Comparison of ENCODE assay signal across 1 cellular context in genomic region chr13:48094781-48095502, GRCh38.
TF ChIP-seq lines count a peak whose summit lies in the region.

Gene MED4 (minus strand): TSS chr13:48095104. CDS start chr13:48095078, 26 bp downstream.

TF ChIP-seq in HepG2, 621 proteins besides CTCF, POLR2A, EP300 and RAD21 (continued from another document and continues in another):
- TF ChIP-seq, protein P1, sequence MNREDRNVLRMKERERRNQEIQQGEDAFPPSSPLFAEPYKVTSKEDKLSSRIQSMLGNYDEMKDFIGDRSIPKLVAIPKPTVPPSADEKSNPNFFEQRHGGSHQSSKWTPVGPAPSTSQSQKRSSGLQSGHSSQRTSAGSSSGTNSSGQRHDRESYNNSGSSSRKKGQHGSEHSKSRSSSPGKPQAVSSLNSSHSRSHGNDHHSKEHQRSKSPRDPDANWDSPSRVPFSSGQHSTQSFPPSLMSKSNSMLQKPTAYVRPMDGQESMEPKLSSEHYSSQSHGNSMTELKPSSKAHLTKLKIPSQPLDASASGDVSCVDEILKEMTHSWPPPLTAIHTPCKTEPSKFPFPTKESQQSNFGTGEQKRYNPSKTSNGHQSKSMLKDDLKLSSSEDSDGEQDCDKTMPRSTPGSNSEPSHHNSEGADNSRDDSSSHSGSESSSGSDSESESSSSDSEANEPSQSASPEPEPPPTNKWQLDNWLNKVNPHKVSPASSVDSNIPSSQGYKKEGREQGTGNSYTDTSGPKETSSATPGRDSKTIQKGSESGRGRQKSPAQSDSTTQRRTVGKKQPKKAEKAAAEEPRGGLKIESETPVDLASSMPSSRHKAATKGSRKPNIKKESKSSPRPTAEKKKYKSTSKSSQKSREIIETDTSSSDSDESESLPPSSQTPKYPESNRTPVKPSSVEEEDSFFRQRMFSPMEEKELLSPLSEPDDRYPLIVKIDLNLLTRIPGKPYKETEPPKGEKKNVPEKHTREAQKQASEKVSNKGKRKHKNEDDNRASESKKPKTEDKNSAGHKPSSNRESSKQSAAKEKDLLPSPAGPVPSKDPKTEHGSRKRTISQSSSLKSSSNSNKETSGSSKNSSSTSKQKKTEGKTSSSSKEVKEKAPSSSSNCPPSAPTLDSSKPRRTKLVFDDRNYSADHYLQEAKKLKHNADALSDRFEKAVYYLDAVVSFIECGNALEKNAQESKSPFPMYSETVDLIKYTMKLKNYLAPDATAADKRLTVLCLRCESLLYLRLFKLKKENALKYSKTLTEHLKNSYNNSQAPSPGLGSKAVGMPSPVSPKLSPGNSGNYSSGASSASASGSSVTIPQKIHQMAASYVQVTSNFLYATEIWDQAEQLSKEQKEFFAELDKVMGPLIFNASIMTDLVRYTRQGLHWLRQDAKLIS (CRISPR knock-in tag; IDR thresholded peaks at IDR 0.05) = no peak
- peak; percentile 36; the same call in 1 of the 2 replicates for TF ChIP-seq ZSCAN21 (CRISPR knock-in tag; IDR thresholded peaks at IDR 0.05; ENCODE audit: borderline replicate concordance)
- peak; percentile 79; the same call in 1 of the 2 replicates for TF ChIP-seq ZBTB7B (CRISPR knock-in tag; IDR thresholded peaks at IDR 0.05)
- TF ChIP-seq, protein P2, sequence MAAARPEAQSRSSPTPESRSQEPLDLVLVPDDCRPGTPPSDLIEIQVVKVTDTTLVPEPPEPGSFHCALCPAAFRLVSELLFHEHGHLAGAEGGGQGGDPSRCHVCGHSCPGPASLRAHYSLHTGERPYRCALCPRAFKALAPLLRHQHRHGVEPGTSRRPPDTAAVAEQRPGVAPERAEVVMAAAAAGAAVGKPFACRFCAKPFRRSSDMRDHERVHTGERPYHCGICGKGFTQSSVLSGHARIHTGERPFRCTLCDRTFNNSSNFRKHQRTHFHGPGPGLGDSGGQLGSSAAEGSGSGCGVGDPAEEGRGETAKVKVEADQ (CRISPR knock-in tag; IDR thresholded peaks at IDR 0.05; ENCODE audit: borderline replicate concordance) = peak; percentile 97
- TF ChIP-seq RELA (CRISPR knock-in tag; IDR thresholded peaks at IDR 0.05) = peak; percentile 81; the same call in 1 of the 2 replicates
- TF ChIP-seq BATF2 (CRISPR knock-in tag; IDR thresholded peaks at IDR 0.05) = 0 out of 2 replicates have a peak, but pooled peaks have one; percentile 32
- TF ChIP-seq PLSCR1 (CRISPR knock-in tag; IDR thresholded peaks at IDR 0.05; ENCODE audit: borderline replicate concordance) = no peak
- TF ChIP-seq ZNF749 (CRISPR knock-in tag; IDR thresholded peaks at IDR 0.05; ENCODE audit: borderline replicate concordance) = peak; percentile 63; the same call in 1 of the 2 replicates
- no peak for TF ChIP-seq PLRG1 (conservative IDR thresholded peaks at IDR 0.05)
- TF ChIP-seq HIC2 (CRISPR knock-in tag; IDR thresholded peaks at IDR 0.05; ENCODE audit: low read depth) = no peak
- no peak for TF ChIP-seq CREB3 (CRISPR knock-in tag; IDR thresholded peaks at IDR 0.05)
- TF ChIP-seq ZNF530 (CRISPR knock-in tag; IDR thresholded peaks at IDR 0.05; ENCODE audit: low read depth) = no peak
- TF ChIP-seq, protein P3, sequence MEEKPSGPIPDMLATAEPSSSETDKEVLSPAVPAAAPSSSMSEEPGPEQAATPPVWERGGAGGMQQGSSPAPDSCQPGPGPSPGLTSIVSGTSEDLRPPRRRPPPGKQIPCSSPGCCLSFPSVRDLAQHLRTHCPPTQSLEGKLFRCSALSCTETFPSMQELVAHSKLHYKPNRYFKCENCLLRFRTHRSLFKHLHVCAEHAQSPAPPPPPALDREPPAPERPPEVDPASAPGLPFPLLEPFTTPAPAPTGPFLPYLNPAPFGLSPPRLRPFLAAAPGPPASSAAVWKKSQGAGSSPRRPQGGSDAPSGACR (CRISPR knock-in tag; IDR thresholded peaks at IDR 0.05) = peak; percentile 72; the same call in 1 of the 2 replicates
- peak; percentile 34; the same call in 1 of the 2 replicates for TF ChIP-seq ZFP1 (CRISPR knock-in tag; IDR thresholded peaks at IDR 0.05)
- TF ChIP-seq CREB1 (IDR thresholded peaks at IDR 0.05) = peak; percentile 39; the same call in 1 of the 2 replicates
- peak; percentile 89 for TF ChIP-seq CREB1 (CRISPR knock-in tag; IDR thresholded peaks at IDR 0.05)
- TF ChIP-seq ZNF17 (CRISPR knock-in tag; IDR thresholded peaks at IDR 0.05) = no peak
- TF ChIP-seq PAF1 (CRISPR knock-in tag; IDR thresholded peaks at IDR 0.05) = no peak
- no peak for TF ChIP-seq JDP2 (CRISPR knock-in tag; IDR thresholded peaks at IDR 0.05; ENCODE audit: borderline replicate concordance)
- no peak for TF ChIP-seq ZNF672 (CRISPR knock-in tag; IDR thresholded peaks at IDR 0.05)
- TF ChIP-seq, protein P4, sequence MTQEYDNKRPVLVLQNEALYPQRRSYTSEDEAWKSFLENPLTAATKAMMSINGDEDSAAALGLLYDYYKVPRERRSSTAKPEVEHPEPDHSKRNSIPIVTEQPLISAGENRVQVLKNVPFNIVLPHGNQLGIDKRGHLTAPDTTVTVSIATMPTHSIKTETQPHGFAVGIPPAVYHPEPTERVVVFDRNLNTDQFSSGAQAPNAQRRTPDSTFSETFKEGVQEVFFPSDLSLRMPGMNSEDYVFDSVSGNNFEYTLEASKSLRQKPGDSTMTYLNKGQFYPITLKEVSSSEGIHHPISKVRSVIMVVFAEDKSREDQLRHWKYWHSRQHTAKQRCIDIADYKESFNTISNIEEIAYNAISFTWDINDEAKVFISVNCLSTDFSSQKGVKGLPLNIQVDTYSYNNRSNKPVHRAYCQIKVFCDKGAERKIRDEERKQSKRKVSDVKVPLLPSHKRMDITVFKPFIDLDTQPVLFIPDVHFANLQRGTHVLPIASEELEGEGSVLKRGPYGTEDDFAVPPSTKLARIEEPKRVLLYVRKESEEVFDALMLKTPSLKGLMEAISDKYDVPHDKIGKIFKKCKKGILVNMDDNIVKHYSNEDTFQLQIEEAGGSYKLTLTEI (CRISPR knock-in tag; conservative IDR thresholded peaks at IDR 0.05) = no peak
- TF ChIP-seq SIN3A (IDR thresholded peaks at IDR 0.05; ENCODE audit: borderline replicate concordance, low read depth, low read length) = peak; percentile 63; the same call in 1 of the 2 replicates
- no peak for TF ChIP-seq FOXA1 (IDR thresholded peaks at IDR 0.05)
- no peak for TF ChIP-seq FOXA1 (CRISPR knock-in tag; IDR thresholded peaks at IDR 0.05)
- TF ChIP-seq SMAD9 (CRISPR knock-in tag; IDR thresholded peaks at IDR 0.05) = no peak
- 0 out of 2 replicates have a peak, but pooled peaks have one; percentile 36 for TF ChIP-seq ATRX (CRISPR knock-in tag; IDR thresholded peaks at IDR 0.05; ENCODE audit: borderline replicate concordance)
- 0 out of 2 replicates have a peak, but pooled peaks have one; percentile 18 for TF ChIP-seq NR1H2 (CRISPR knock-in tag; IDR thresholded peaks at IDR 0.05; ENCODE audit: borderline replicate concordance, low read depth)
- TF ChIP-seq SRY (CRISPR knock-in tag; IDR thresholded peaks at IDR 0.05) = peak; percentile 74; the same call in 1 of the 2 replicates
- no peak for TF ChIP-seq ZNF343 (CRISPR knock-in tag; IDR thresholded peaks at IDR 0.05)
- TF ChIP-seq MYC (CRISPR knock-in tag; IDR thresholded peaks at IDR 0.05; ENCODE audit: borderline replicate concordance) = peak; percentile 83; the same call in 1 of the 2 replicates
- no peak for TF ChIP-seq ESRRA (CRISPR knock-in tag; IDR thresholded peaks at IDR 0.05; ENCODE audit: low read depth)
- peak; percentile 75 for TF ChIP-seq SOX5 (CRISPR knock-in tag; IDR thresholded peaks at IDR 0.05; ENCODE audit: borderline replicate concordance)
- 0 out of 2 replicates have a peak, but pooled peaks have one; percentile 47 for TF ChIP-seq FIP1L1 (IDR thresholded peaks at IDR 0.05; ENCODE audit: borderline replicate concordance, insufficient read depth, low read depth, low read length)
- TF ChIP-seq ZNF501 (CRISPR knock-in tag; IDR thresholded peaks at IDR 0.05) = peak; percentile 91
- TF ChIP-seq HNF4A (CRISPR knock-in tag; IDR thresholded peaks at IDR 0.05) = peak; percentile 41
- TF ChIP-seq ZNF878 (CRISPR knock-in tag; IDR thresholded peaks at IDR 0.05) = no peak
- TF ChIP-seq POGK (CRISPR knock-in tag; conservative IDR thresholded peaks at IDR 0.05) = peak; percentile 55; the same call in 1 of the 2 replicates
- peak; percentile 80; the same call in 1 of the 2 replicates for TF ChIP-seq KAT7 (CRISPR knock-in tag; IDR thresholded peaks at IDR 0.05; ENCODE audit: borderline replicate concordance)
- TF ChIP-seq, protein P5, sequence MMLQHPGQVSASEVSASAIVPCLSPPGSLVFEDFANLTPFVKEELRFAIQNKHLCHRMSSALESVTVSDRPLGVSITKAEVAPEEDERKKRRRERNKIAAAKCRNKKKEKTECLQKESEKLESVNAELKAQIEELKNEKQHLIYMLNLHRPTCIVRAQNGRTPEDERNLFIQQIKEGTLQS (CRISPR knock-in tag; IDR thresholded peaks at IDR 0.05) = peak; percentile 27; the same call in 1 of the 2 replicates
- no peak for TF ChIP-seq ZNF674 (CRISPR knock-in tag; IDR thresholded peaks at IDR 0.05; ENCODE audit: low read depth)
- TF ChIP-seq, protein P6, sequence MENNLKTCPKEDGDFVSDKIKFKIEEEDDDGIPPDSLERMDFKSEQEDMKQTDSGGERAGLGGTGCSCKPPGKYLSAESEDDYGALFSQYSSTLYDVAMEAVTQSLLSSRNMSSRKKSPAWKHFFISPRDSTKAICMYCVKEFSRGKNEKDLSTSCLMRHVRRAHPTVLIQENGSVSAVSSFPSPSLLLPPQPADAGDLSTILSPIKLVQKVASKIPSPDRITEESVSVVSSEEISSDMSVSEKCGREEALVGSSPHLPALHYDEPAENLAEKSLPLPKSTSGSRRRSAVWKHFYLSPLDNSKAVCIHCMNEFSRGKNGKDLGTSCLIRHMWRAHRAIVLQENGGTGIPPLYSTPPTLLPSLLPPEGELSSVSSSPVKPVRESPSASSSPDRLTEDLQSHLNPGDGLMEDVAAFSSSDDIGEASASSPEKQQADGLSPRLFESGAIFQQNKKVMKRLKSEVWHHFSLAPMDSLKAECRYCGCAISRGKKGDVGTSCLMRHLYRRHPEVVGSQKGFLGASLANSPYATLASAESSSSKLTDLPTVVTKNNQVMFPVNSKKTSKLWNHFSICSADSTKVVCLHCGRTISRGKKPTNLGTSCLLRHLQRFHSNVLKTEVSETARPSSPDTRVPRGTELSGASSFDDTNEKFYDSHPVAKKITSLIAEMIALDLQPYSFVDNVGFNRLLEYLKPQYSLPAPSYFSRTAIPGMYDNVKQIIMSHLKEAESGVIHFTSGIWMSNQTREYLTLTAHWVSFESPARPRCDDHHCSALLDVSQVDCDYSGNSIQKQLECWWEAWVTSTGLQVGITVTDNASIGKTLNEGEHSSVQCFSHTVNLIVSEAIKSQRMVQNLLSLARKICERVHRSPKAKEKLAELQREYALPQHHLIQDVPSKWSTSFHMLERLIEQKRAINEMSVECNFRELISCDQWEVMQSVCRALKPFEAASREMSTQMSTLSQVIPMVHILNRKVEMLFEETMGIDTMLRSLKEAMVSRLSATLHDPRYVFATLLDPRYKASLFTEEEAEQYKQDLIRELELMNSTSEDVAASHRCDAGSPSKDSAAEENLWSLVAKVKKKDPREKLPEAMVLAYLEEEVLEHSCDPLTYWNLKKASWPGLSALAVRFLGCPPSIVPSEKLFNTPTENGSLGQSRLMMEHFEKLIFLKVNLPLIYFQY (CRISPR knock-in tag; IDR thresholded peaks at IDR 0.05; ENCODE audit: borderline replicate concordance) = peak; percentile 93; the same call in 1 of the 2 replicates
- no peak for TF ChIP-seq ZFP36 (IDR thresholded peaks at IDR 0.05; ENCODE audit: borderline replicate concordance, low read depth, low read length, partially characterized antibody)
- TF ChIP-seq HNRNPH1 (optimal IDR thresholded peaks at IDR 0.05; ENCODE audit: low read depth, low read length) = peak; percentile 64
- TF ChIP-seq ZZZ3 (CRISPR knock-in tag; IDR thresholded peaks at IDR 0.05; ENCODE audit: borderline replicate concordance) = peak; percentile 76; the same call in 1 of the 2 replicates
